In the genomic region with DNA sequence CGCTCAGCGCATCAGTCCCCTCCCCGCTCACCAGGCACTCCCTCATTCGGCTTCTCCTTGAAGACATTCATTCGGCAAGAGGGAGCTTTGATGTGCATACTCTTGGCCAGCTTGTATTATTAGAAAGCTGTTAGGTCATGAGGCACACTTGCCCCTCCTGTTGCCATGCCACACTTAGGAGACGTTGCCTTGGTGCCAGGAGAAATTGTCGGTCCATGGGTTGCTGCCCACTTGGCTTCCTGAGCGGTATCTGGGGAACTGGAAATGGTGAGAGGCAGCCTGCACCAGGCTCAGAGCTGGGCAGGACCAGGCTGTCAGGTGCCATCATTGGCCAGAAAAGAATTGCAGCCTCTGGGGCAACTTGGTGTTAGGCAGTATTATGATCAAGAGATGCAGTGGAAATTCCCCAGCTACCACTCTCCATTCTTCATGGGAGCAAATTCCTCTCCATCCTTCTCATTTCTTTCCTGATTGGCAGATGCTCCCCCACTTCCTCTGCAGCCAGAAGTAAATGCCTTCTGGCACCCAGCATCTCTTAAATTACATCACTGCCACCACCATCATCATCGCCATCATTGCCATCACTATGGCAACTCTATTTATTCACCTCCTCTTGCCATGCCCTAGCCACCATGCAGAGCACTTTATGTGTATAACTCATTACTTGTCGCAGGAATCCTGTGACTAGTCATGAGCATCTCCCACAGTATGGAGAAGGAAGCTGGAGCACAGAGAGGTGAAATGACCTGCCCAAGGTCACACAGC, we compare ENCODE assay signal across 23 cellular contexts. TPM values are rescaled to one million over a fixed set of nuclear protein-coding genes. Genes with fewer than 3 reads are reported as not detected.
DNase-seq lines count a peak whose midpoint lies in the region; ATAC-seq and TF ChIP-seq lines count a peak whose summit lies in the region.
"Had no signal": no experiment of that assay in that cellular context is flagged by ENCODE, and none has a peak within 500 bp of the region (broad histone marks: within the 10 kb centered on the region; RNA-seq: fewer than 3 reads in every experiment).

No MANE protein-coding gene starts in this region.

- WGBS in gastroesophageal sphincter (ENCODE audit: low coverage in 1 of 2), 2 donors: 54 to 83% methylated on average over 1 to 7 of the region's 10 CpGs
- WGBS in psoas muscle, 3 donors: 30 to 47% (median 37%) methylated on average over 10 of the region's 10 CpGs

- CTCF ChIA-PET in WTC11 (lab: Charles Lee): interaction anchor here (1.1 to 1.7 kb wide), 3 partner anchors 12 to 57 kb away, joined by 4 to 8 read pairs (median 6); a partner anchor contains a TSS

- H3K4me1 Mint-ChIP-seq in WTC11: peaks cover 43% of the 10 kb centered on the region

- 0 out of 2 replicates have a peak overlapping the region, but pooled peaks have one; percentile 50 for H3K27ac Mint-ChIP-seq in WTC11
- H3K27ac Mint-ChIP-seq: activated B cell treated with CpG ODN at 0.5 μM for 24 hours; activated CD8-positive, alpha-beta T cell treated with anti-CD3 and anti-CD28 coated beads for 36 hours; activated T-cell treated with anti-CD3 and anti-CD28 coated beads, Interleukin-2, amount 50 U/mL, for 72 hours; T-helper 1 cell treated with Interleukin-12 subunit alpha and Interleukin-12 subunit beta and Interleukin-4 antibody, amounts not matched to agents 30 μg/mL and 1 μg/mL, for 36 hours had no signal

- no peaks in the 10 kb centered on the region for H3K27me3 ChIP-seq in gastroesophageal sphincter
- peaks cover 0 to 16% (median 0%) of the 10 kb centered on the region in 3 donors for H3K27me3 ChIP-seq in psoas muscle (ENCODE audit: insufficient read depth in 3 of 3, low read length in 2 of 3)
- H3K27me3 ChIP-seq: ovary, vagina had no signal

- H3K27ac ChIP-seq in gastroesophageal sphincter (peak overlapping the region in 3 of 4 donors; percentile 76 to 79 (median 78)), psoas muscle (peak overlapping the region; percentile 53)
- H3K27ac ChIP-seq: HL-60, ovary had no signal

- H3K4me1 ChIP-seq in gastroesophageal sphincter: peaks cover 0 to 59% (median 23%) of the 10 kb centered on the region in 3 donors
- H3K4me1 ChIP-seq in psoas muscle: peaks cover 6% of the 10 kb centered on the region
- peaks cover 2% of the 10 kb centered on the region for H3K4me1 ChIP-seq in mucosa of descending colon (ENCODE audit: low read depth)

- no peaks in the 10 kb centered on the region for H3K9me3 Mint-ChIP-seq in WTC11
- H3K9me3 Mint-ChIP-seq: activated B cell treated with CpG ODN at 0.5 μM for 24 hours; activated CD8-positive, alpha-beta T cell treated with anti-CD3 and anti-CD28 coated beads for 36 hours; activated T-cell treated with anti-CD3 and anti-CD28 coated beads, Interleukin-2, amount 50 U/mL, for 72 hours; central memory CD8-positive, alpha-beta T cell; T-helper 1 cell treated with Interleukin-12 subunit alpha and Interleukin-12 subunit beta and Interleukin-4 antibody, amounts not matched to agents 30 μg/mL and 1 μg/mL, for 36 hours had no signal

- no peaks in the 10 kb centered on the region; the same call in 1 of the 2 replicates for H3K27me3 Mint-ChIP-seq in WTC11 (ENCODE audit: low read depth)

- intact Hi-C loops in psoas muscle (cut with DNase I) (no loop called here), mucosa of descending colon (cut with DNase I, micrococcal nuclease) (no loop called here)

- POLR2A ChIA-PET in WTC11 (lab: Charles Lee): interaction anchor here (0.6 kb wide), 1 partner anchor 745 kb away, joined by 4 read pairs; no protein-coding TSS in a partner anchor

- no peak for TF ChIP-seq CTCF in WTC11 (IDR thresholded peaks at IDR 0.05)
- no peak for TF ChIP-seq CTCF in gastroesophageal sphincter (IDR thresholded peaks at IDR 0.05)
- TF ChIP-seq CTCF in psoas muscle (IDR thresholded peaks at IDR 0.05): no peak
- TF ChIP-seq CTCF in mucosa of descending colon (IDR thresholded peaks at IDR 0.05): no peak

- H3K36me3 ChIP-seq in gastroesophageal sphincter: no peaks in the 10 kb centered on the region
- no peaks in the 10 kb centered on the region for H3K36me3 ChIP-seq in psoas muscle (ENCODE audit: insufficient read depth in 1 of 2, low read depth in 1 of 2)
- no peaks in the 10 kb centered on the region for H3K36me3 ChIP-seq in mucosa of descending colon (ENCODE audit: low read depth)
- H3K36me3 ChIP-seq: ovary, vagina had no signal

- DNase-seq in EH (ENCODE audit: low read depth) (peak; percentile 29), WTC11 (ENCODE audit: low spot score) (no peak), psoas muscle (no peak), mucosa of descending colon (no peak), dedifferentiated amniotic fluid mesenchymal stem cell (ENCODE audit: extremely low spot score) (no peak)
- DNase-seq: activated B cell treated with CpG ODN at 0.5 μM for 24 hours; activated CD8-positive, alpha-beta T cell treated with anti-CD3 and anti-CD28 coated beads for 36 hours; activated T-cell treated with anti-CD3 and anti-CD28 coated beads, Interleukin-2, amount 50 U/mL, for 72 hours; COR-L47; NCI-H187 treated with DMSO at 0.1 percent for 48 hours; NCI-H524; ovary; SIG-M5; small intestine; stimulated activated CD4-positive, alpha-beta T cell treated with anti-CD3 and anti-CD28 coated beads, Interleukin-4, amount 100 ng/mL, for 1 hour had no signal

- H3K4me3 ChIP-seq in gastroesophageal sphincter: no peak overlapping the region
- no peak overlapping the region for H3K4me3 ChIP-seq in psoas muscle
- no peak overlapping the region for H3K4me3 ChIP-seq in mucosa of descending colon
- H3K4me3 ChIP-seq: ovary, vagina had no signal

- ATAC-seq in WTC11: no peak
- no peak for ATAC-seq in gastroesophageal sphincter
- no peak for ATAC-seq in psoas muscle
- no peak for ATAC-seq in HG03095 (IDR thresholded peaks at IDR 0.05; ENCODE audit: unreplicated experiment)
- ATAC-seq in mucosa of descending colon: no peak
- ATAC-seq in GM18861 (IDR thresholded peaks at IDR 0.05; ENCODE audit: unreplicated experiment): no peak
- ATAC-seq: activated CD8-positive, alpha-beta T cell treated with anti-CD3 and anti-CD28 coated beads for 36 hours; activated T-cell treated with anti-CD3 and anti-CD28 coated beads, Interleukin-2, amount 50 U/mL, for 72 hours had no signal

- H3K9me3 ChIP-seq in gastroesophageal sphincter (no peaks in the 10 kb centered on the region), psoas muscle (no peaks in the 10 kb centered on the region), mucosa of descending colon (no peaks in the 10 kb centered on the region)
- H3K9me3 ChIP-seq: ovary, vagina had no signal

- no peak for TF ChIP-seq POLR2A in gastroesophageal sphincter (IDR thresholded peaks at IDR 0.05)

- H3K4me3 Mint-ChIP-seq in WTC11: no peak overlapping the region
- H3K4me3 Mint-ChIP-seq: activated B cell treated with CpG ODN at 0.5 μM for 24 hours; activated CD8-positive, alpha-beta T cell treated with anti-CD3 and anti-CD28 coated beads for 36 hours; activated T-cell treated with anti-CD3 and anti-CD28 coated beads, Interleukin-2, amount 50 U/mL, for 72 hours; central memory CD8-positive, alpha-beta T cell; IgD-negative memory B cell; T-helper 1 cell treated with Interleukin-12 subunit alpha and Interleukin-12 subunit beta and Interleukin-4 antibody, amounts not matched to agents 30 μg/mL and 1 μg/mL, for 36 hours had no signal

- no peaks in the 10 kb centered on the region for H3K36me3 Mint-ChIP-seq in WTC11

- no peak for TF ChIP-seq EP300 in gastroesophageal sphincter (IDR thresholded peaks at IDR 0.05)

TF ChIP-seq in WTC11, 78 proteins besides CTCF, POLR2A, EP300 and RAD21:
- TF ChIP-seq SMAD4 (CRISPR knock-in tag; IDR thresholded peaks at IDR 0.05) (no peak), CBFB (CRISPR knock-in tag; IDR thresholded peaks at IDR 0.05; ENCODE audit: low read depth) (no peak), NR1H2 (CRISPR knock-in tag; IDR thresholded peaks at IDR 0.05) (no peak)

RNA-seq across cellular contexts. Expression of a gene that starts 12.4 kb away (rescaled TPM):
- total RNA-seq in WTC11 (2021) (10.1 to 14.1 TPM (median 10.7 TPM) in 3 replicates), gastroesophageal sphincter (1 to 10 TPM in 3 of 4 donors, under 1 TPM in 1; 0.81 to 3.0 (median 1.2) TPM), psoas muscle (1 to 10 TPM; 1.6 to 4.8 (median 2.6) TPM), mucosa of descending colon (1 to 10 TPM in 2 of 3 donors, under 1 TPM in 1; 0.51 to 1.8 (median 1.2) TPM)
- polyA plus RNA-seq in psoas muscle: 1 to 10 TPM; 2.2 to 2.3 (median 2.3) TPM
- polyA plus RNA-seq: IgD-negative memory B cell had no signal

RNA-seq across cellular contexts. Expression of a gene that starts 34.1 kb away (rescaled TPM):
- total RNA-seq in WTC11 (2021) (221 to 278 TPM (median 253 TPM) in 3 replicates), gastroesophageal sphincter (10 to 100 TPM; 41.5 to 82.3 (median 56.9) TPM), psoas muscle (10 to 100 TPM; 49.2 to 63.8 (median 60.9) TPM), mucosa of descending colon (100 to 1,000 TPM; 166 to 281 (median 272) TPM)
- 100 to 1,000 TPM in 1 of 3 donors, 10 to 100 TPM in 2; 30.7 to 102 (median 34.5) TPM for polyA plus RNA-seq in psoas muscle

RNA-seq across cellular contexts. Expression of a gene that starts 57.4 kb away (rescaled TPM):
- total RNA-seq in WTC11 (2021): 49.9 to 53.3 TPM (median 50.3 TPM) in 3 replicates
- 10 to 100 TPM; 21.8 to 33.3 (median 27.8) TPM for total RNA-seq in gastroesophageal sphincter
- total RNA-seq in psoas muscle: 10 to 100 TPM in 1 of 4 donors, 1 to 10 TPM in 3; 7.5 to 10.9 (median 7.9) TPM
- 1 to 10 TPM; 4.3 to 9.4 (median 8.3) TPM for polyA plus RNA-seq in psoas muscle
- total RNA-seq in mucosa of descending colon: 10 to 100 TPM; 20.5 to 26.7 (median 23.3) TPM
